In the genomic region with DNA sequence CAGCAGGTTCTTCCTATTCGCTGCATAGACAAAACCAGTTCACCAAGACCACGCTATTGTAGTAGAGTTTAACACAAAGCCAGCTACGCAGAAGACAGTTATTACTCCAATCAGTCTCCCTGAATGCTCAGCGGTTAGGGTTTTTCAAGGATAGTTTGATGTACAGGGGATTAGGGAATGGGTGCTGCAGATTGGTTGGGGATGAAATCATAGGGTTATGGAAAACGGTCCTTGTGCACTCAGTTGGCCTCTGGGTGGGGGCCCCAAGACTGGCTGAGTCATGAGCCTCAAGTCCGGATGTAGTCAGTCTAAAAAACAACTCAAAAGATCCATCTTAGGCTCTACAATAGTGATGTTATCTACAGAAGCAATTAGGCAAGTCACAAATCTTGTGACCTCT, we compare ENCODE assay signal across 19 cellular contexts. TPM values are rescaled to one million over a fixed set of nuclear protein-coding genes. Genes with fewer than 3 reads are reported as not detected.
"Had no signal": no experiment of that assay in that cellular context is flagged by ENCODE, and none has a peak within 500 bp of the region (broad histone marks: within the 10 kb centered on the region; RNA-seq: fewer than 3 reads in every experiment).

No MANE protein-coding gene starts in this region.

- H3K36me3 ChIP-seq: esophagus squamous epithelium, gastroesophageal sphincter, left ventricle myocardium inferior, lower lobe of right lung, ovary had no signal

- H3K4me1 ChIP-seq: gastroesophageal sphincter, lower lobe of right lung had no signal

- H3K27ac ChIP-seq: esophagus squamous epithelium, gastroesophageal sphincter, lower lobe of right lung, ovary had no signal

- H3K27me3 ChIP-seq: esophagus squamous epithelium, gastroesophageal sphincter, ovary had no signal

- DNase-seq: effector memory CD8-positive, alpha-beta T cell; esophagus squamous epithelium; foreskin fibroblast; glutamatergic neuron; immature natural killer cell; left ventricle myocardium inferior; lower lobe of right lung; natural killer cell; ovary; stimulated activated CD4-positive, alpha-beta T cell treated with anti-CD3 and anti-CD28 coated beads, Interleukin-2, amount 100 ng/mL, for 48 hours; stimulated activated naive CD4-positive, alpha-beta T cell treated with Interleukin-2 at 50 U/mL for 16 hours; trophoblast cell had no signal

- H3K9me3 ChIP-seq: ovary had no signal

- H3K4me3 ChIP-seq: esophagus squamous epithelium, gastroesophageal sphincter, lower lobe of right lung, ovary, smooth muscle cell had no signal

- H3K27me3 Mint-ChIP-seq: dendritic cell treated with granulocyte-macrophage colony-stimulating factor and Interleukin-4, amounts not matched to agents 40 ng/mL and 50 ng/mL, for 4 days; effector memory CD8-positive, alpha-beta T cell had no signal

- H3K4me3 Mint-ChIP-seq: dendritic cell treated with granulocyte-macrophage colony-stimulating factor and Interleukin-4, amounts not matched to agents 40 ng/mL and 50 ng/mL, for 4 days; effector memory CD8-positive, alpha-beta T cell; memory B cell; mesothelial cell of epicardium; natural killer cell; neural crest cell had no signal

- H3K36me3 Mint-ChIP-seq: memory B cell, natural killer cell had no signal

- H3K27ac Mint-ChIP-seq: dendritic cell treated with granulocyte-macrophage colony-stimulating factor and Interleukin-4, amounts not matched to agents 40 ng/mL and 50 ng/mL, for 4 days; effector memory CD8-positive, alpha-beta T cell; memory B cell; mesothelial cell of epicardium had no signal

- H3K9me3 Mint-ChIP-seq: effector memory CD8-positive, alpha-beta T cell; immature natural killer cell; natural killer cell; neural crest cell had no signal

- H3K4me1 Mint-ChIP-seq: neural crest cell had no signal

RNA-seq across cellular contexts. Expression of a gene that starts 57.5 kb away (rescaled TPM):
- total RNA-seq: mesothelial cell of epicardium, neural crest cell, smooth muscle cell had no signal
- polyA plus RNA-seq: keratinocyte, smooth muscle cell had no signal
